ENCODE assay signal across 1 cellular context in the genomic region with DNA sequence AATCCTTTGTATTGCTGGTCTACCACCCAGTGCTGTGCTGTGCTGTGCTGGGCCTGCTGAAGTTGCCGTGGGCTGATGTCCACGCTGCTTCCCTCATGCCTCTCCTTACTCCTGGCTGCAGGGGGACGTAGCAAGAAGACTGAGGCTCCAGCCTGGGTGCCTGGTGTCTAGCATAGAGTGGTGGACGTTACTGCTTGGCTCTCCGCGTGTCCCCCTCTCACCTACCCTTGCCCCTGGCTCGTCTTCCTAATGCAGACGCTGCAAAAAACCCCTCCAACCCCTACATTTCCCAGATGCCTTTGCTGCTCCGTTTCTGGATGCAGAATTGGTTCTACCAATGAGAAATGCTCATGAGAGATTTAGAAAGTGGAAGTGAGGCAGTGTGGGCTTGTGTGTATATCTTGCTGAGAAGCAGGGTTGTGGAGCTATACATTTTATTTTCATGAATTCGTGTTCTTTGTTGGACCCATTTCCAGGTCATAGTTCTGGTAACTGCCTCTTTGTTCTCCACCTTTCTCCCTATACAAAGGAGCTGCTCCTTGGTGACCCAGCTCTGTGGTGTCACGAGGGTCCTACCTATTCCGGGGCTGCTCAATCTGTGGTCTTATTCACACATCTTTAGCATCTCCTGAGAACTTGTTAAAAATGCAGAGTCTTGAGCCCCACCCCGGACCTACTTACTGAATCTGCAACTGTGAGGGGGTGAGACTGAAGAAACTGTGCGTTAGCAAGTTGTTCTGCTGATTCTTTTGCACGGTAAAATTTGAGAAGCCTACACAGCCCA.
TF ChIP-seq lines count a peak whose summit lies in the region.

No MANE protein-coding gene starts in this region.

TF ChIP-seq in K562, 482 proteins besides CTCF, POLR2A, EP300 and RAD21:
- TF ChIP-seq ETV1 (tag; conservative IDR thresholded peaks at IDR 0.05; ENCODE audit: low read depth) (no peak), NR3C1 (CRISPR knock-in tag; IDR thresholded peaks at IDR 0.05) (no peak), SAP30 (IDR thresholded peaks at IDR 0.05; ENCODE audit: borderline replicate concordance, insufficient read depth, low read depth, low read length, poor library complexity, severe bottlenecking) (no peak), RBM17 (IDR thresholded peaks at IDR 0.05; ENCODE audit: borderline replicate concordance, low read depth, low read length) (no peak), DDX20 (tag; IDR thresholded peaks at IDR 0.05; ENCODE audit: low read depth) (no peak), SREBF1 (IDR thresholded peaks at IDR 0.05; ENCODE audit: borderline replicate concordance, low read depth, low read length) (no peak), ZNF174 (CRISPR knock-in tag; IDR thresholded peaks at IDR 0.05) (no peak)
TF ChIP-seq in K562: peak in this region for 0.
